8 cellular contexts compared by ENCODE assay signal in the genomic region with DNA sequence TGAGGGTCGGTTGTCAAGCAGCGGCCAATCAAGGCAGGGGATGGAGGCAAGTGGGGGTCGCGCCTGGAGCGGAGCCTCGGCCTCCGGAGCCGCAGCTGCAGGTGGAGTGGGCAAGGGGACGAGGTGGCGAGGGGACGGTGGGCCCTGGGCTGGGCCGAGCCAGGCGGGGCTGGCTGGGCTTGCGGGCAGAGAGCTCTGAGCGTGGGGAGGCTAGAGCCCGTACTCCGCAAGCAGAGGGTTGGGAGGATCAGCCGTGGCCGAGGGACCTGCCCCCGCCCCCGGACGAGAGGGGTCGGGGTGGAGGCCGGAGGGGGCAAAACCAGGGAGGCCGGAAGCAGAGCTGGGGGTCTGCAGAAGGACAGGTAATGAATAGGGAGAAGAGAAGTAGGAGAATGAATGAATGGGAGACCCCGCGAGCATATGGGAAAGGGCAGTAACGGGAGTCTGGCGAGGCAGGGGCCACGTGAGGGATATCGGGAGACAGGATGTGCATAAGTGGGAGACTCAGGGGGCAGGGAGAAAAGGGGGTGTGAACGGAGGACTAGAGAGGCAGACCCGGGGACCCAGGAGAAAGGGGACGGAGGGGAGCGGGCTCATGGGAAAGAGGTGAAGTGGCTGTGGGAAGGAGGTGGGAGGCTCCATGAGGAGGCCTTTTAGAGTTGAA. TPM values are rescaled to one million over a fixed set of nuclear protein-coding genes. Genes with fewer than 3 reads are reported as not detected.
A peak's percentile ranks its signal among the peaks of the same experiment; 100 is the strongest.
DNase-seq lines count a peak whose midpoint lies in the region; ATAC-seq and TF ChIP-seq lines count a peak whose summit lies in the region.

A gene with protein sequence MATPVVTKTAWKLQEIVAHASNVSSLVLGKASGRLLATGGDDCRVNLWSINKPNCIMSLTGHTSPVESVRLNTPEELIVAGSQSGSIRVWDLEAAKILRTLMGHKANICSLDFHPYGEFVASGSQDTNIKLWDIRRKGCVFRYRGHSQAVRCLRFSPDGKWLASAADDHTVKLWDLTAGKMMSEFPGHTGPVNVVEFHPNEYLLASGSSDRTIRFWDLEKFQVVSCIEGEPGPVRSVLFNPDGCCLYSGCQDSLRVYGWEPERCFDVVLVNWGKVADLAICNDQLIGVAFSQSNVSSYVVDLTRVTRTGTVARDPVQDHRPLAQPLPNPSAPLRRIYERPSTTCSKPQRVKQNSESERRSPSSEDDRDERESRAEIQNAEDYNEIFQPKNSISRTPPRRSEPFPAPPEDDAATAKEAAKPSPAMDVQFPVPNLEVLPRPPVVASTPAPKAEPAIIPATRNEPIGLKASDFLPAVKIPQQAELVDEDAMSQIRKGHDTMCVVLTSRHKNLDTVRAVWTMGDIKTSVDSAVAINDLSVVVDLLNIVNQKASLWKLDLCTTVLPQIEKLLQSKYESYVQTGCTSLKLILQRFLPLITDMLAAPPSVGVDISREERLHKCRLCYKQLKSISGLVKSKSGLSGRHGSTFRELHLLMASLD (plus strand): TSS at position 16 of the 664 bp plus-strand sequence. CDS start 1,474 bp downstream, outside the sequence.

- peak within 1 kb of the TSS; percentile 99 for H3K27ac ChIP-seq in osteoblast (ENCODE audit: low read depth, low read length)

- peaks cover 3% of the 10 kb centered on the region for H3K36me3 Mint-ChIP-seq in T-helper 17 cell (ENCODE audit: low read depth)

- H3K4me1 Mint-ChIP-seq in T-helper 17 cell = peaks cover 18% of the 10 kb centered on the region

- H3K4me1 ChIP-seq in BE2C = no peaks in the 10 kb centered on the region
- H3K4me1 ChIP-seq in osteoblast (ENCODE audit: insufficient read depth, low read length) = peaks cover 13% of the 10 kb centered on the region

- H3K36me3 ChIP-seq in BE2C (peaks cover 10% of the 10 kb centered on the region), osteoblast (ENCODE audit: insufficient read depth, low read length) (no peaks in the 10 kb centered on the region)

- H4K20me1 ChIP-seq in osteoblast (ENCODE audit: insufficient read depth, low read length) = no peaks in the 10 kb centered on the region

- H3K4me3 Mint-ChIP-seq in T-helper 17 cell = peak within 1 kb of the TSS; percentile 100

- H3K9me3 ChIP-seq in BE2C (no peaks in the 10 kb centered on the region), T-helper 17 cell (ENCODE audit: control insufficient read depth, low read length, poor library complexity, severe bottlenecking) (no peaks in the 10 kb centered on the region), osteoblast (ENCODE audit: low read depth, low read length) (peaks cover 2% of the 10 kb centered on the region)

- peak within 1 kb of the TSS; percentile 99 for H3K27ac Mint-ChIP-seq in T-helper 17 cell

- H3K27me3 ChIP-seq in BE2C = no peaks in the 10 kb centered on the region
- no peaks in the 10 kb centered on the region for H3K27me3 ChIP-seq in osteoblast (ENCODE audit: insufficient read depth, low read length)

- ATAC-seq in T-helper 17 cell = peak; percentile 29

- H3K4me2 ChIP-seq in osteoblast (ENCODE audit: insufficient read depth, low read length) = peak within 1 kb of the TSS; percentile 96

- H3K27me3 Mint-ChIP-seq in T-helper 17 cell = no peaks in the 10 kb centered on the region

- H3K4me3 ChIP-seq in BE2C (ENCODE audit: low read depth, low read length) (peak within 1 kb of the TSS; percentile 90), fibroblast of the aortic adventitia (ENCODE audit: low read depth, low read length) (peak within 1 kb of the TSS; percentile 99), osteoblast (ENCODE audit: insufficient read depth, low read length) (peak within 1 kb of the TSS; percentile 89)

- DNase-seq in BE2C (no peak), H4 (ENCODE audit: low spot score) (no peak), T-helper 17 cell (no peak), fibroblast of the aortic adventitia (ENCODE audit: low read depth) (no peak), osteoblast (ENCODE audit: insufficient read length, low spot score, missing footprints) (peak; percentile 72), C1 segment of cervical spinal cord (lab: John Stamatoyannopoulos, UW) (no peak), HPDE6-E6E7 (ENCODE audit: extremely low spot score) (no peak), DMS79 (lab: John Stamatoyannopoulos, UW) (no peak)

- TF ChIP-seq CTCF in BE2C (IDR thresholded peaks at IDR 0.05; ENCODE audit: low read depth, low read length) (no peak), fibroblast of the aortic adventitia (IDR thresholded peaks at IDR 0.05; ENCODE audit: insufficient read depth, low read length) (no peak), osteoblast (IDR thresholded peaks at IDR 0.05; ENCODE audit: extremely low read depth, low read depth, low read length) (no peak)

- H3K79me2 ChIP-seq in osteoblast (ENCODE audit: insufficient read depth, low read length) = peaks cover 12% of the 10 kb centered on the region

- H2AFZ ChIP-seq in osteoblast (ENCODE audit: low read length) = peak within 1 kb of the TSS; percentile 81

RNA-seq across cellular contexts. Expression of the gene that starts here (rescaled TPM):
- 99.0 TPM for polyA plus RNA-seq in BE2C (2012; ENCODE audit: insufficient read depth, insufficient read length, low read depth)
- 22.1 and 24.9 TPM in 2 replicates for total RNA-seq in H4 (2014; rRNA removed; shearing (Covaris generic))
- total RNA-seq in T-helper 17 cell (10 to 100 TPM; 24.3 to 27.3 TPM), fibroblast of the aortic adventitia (ENCODE audit: low replicate concordance) (8.3 and 23.7 TPM in 2 replicates), osteoblast (17.7 and 24.6 TPM in 2 replicates)
